17 cellular contexts compared by ENCODE assay signal in the genomic region with DNA sequence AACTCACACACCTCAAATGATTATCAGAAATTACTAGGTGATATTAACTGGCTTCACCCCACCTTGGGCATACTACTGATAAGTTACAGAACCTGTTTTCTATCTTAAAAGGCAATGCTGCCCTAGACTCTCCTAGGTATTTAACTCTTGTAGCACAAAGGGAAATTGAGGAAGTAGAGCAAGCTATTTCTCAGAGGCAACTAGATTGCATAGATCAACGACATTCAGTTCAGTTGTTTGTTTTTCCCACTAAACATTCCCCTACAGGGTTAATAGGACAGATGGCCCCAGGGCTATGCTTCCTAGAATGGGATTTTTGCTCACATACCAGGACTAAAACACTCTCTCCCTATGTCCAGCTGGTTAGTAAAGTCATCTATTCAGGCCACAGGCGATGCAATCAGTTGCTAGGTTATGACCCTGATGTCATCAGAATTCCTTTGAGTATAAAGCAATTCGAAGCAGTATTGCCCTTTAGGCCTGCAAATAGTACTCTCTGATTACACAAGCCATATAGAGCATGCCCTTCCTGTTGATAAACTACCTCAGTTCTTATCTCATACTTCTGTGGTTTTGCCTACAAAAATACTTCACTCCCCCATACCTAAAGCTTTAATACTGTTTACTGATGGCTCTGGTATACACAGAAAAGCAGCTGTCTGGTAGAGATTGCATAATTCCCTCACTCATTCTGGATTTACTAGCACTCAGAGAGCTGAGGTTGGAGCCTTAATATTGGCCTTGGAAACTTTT.
A peak's percentile ranks its signal among the peaks of the same experiment; 100 is the strongest.
DNase-seq lines count a peak whose midpoint lies in the region; ATAC-seq and TF ChIP-seq lines count a peak whose summit lies in the region.
"Had no signal": no experiment of that assay in that cellular context is flagged by ENCODE, and none has a peak within 500 bp of the region (broad histone marks: within the 10 kb centered on the region; RNA-seq: fewer than 3 reads in every experiment).

No MANE protein-coding gene starts in this region.

- no peak for TF ChIP-seq CTCF in foreskin fibroblast (IDR thresholded peaks at IDR 0.05; ENCODE audit: low read depth, low read length)
- TF ChIP-seq CTCF in smooth muscle cell (IDR thresholded peaks at IDR 0.05; ENCODE audit: borderline replicate concordance, insufficient read depth, poor library complexity, severe bottlenecking), result no peak
- TF ChIP-seq CTCF in spleen (IDR thresholded peaks at IDR 0.05 in 8 of 11, conservative IDR thresholded peaks at IDR 0.05 in 3 of 11), result no peak

- H3K27ac ChIP-seq in SJCRH30 (peak overlapping the region; percentile 33), smooth muscle cell (ENCODE audit: low read depth) (peak overlapping the region; percentile 47), spleen (no peak overlapping the region)
- H3K27ac ChIP-seq: 22Rv1, coronary artery, upper lobe of right lung had no signal

- no peaks in the 10 kb centered on the region for H3K79me2 ChIP-seq in smooth muscle cell (ENCODE audit: low read depth)

- no peaks in the 10 kb centered on the region for H3K27me3 ChIP-seq in SJCRH30
- H3K27me3 ChIP-seq in smooth muscle cell (ENCODE audit: low read depth), result no peaks in the 10 kb centered on the region
- H3K27me3 ChIP-seq in spleen (replicated peaks in 1 of 7), result no peaks in the 10 kb centered on the region
- H3K27me3 ChIP-seq: upper lobe of right lung had no signal

- no peak overlapping the region for H3K4me3 Mint-ChIP-seq in activated T-cell treated with anti-CD3 and anti-CD28 coated beads, Interleukin-2, amount 50 U/mL, for 72 hours
- H3K4me3 Mint-ChIP-seq: CD4-positive, alpha-beta memory T cell had no signal

- H3K27ac Mint-ChIP-seq in activated T-cell treated with anti-CD3 and anti-CD28 coated beads, Interleukin-2, amount 50 U/mL, for 72 hours, result no peak overlapping the region
- H3K27ac Mint-ChIP-seq: CD4-positive, alpha-beta memory T cell had no signal

- H3K9ac ChIP-seq in smooth muscle cell (ENCODE audit: low read depth), result no peak overlapping the region

- H3K4me2 ChIP-seq in smooth muscle cell, result no peak overlapping the region

- no peaks in the 10 kb centered on the region for H3K36me3 Mint-ChIP-seq in activated T-cell treated with anti-CD3 and anti-CD28 coated beads, Interleukin-2, amount 50 U/mL, for 72 hours (ENCODE audit: insufficient read depth in 2 of 2)
- H3K36me3 Mint-ChIP-seq: CD4-positive, alpha-beta memory T cell had no signal

- peaks cover 0 to 3% of the 10 kb centered on the region in 2 donors for H3K9me3 Mint-ChIP-seq in activated T-cell treated with anti-CD3 and anti-CD28 coated beads, Interleukin-2, amount 50 U/mL, for 72 hours

- H2AFZ ChIP-seq in smooth muscle cell (ENCODE audit: low read depth), result no peak overlapping the region

- 37% methylated on average over 3 of the region's 3 CpGs for WGBS in smooth muscle cell (ENCODE audit: low lambda C conversion rate)
- WGBS in spleen, 5 donors, result 27 to 59% (median 47%) methylated on average over 3 of the region's 3 CpGs

- intact Hi-C loops in spleen (cut with DNase I; ENCODE audit: low total_unique reads), result no loop called here

- H3K4me3 ChIP-seq in SJCRH30 (no peak overlapping the region), foreskin fibroblast (ENCODE audit: low read depth in 1 of 2, low read length in 2 of 2) (no peak overlapping the region), smooth muscle cell (no peak overlapping the region), spleen (no peak overlapping the region)
- H3K4me3 ChIP-seq: coronary artery, lung, upper lobe of right lung had no signal

- no peaks in the 10 kb centered on the region for H3K36me3 ChIP-seq in SJCRH30
- no peaks in the 10 kb centered on the region for H3K36me3 ChIP-seq in smooth muscle cell (ENCODE audit: low read depth)
- H3K36me3 ChIP-seq in spleen, result no peaks in the 10 kb centered on the region
- H3K36me3 ChIP-seq: upper lobe of right lung had no signal

- peaks cover 8% of the 10 kb centered on the region; the same call in 1 of the 2 replicates for H3K9me3 ChIP-seq in SJCRH30 (replicated peaks)
- H3K9me3 ChIP-seq in smooth muscle cell (replicated peaks; ENCODE audit: low read depth), result no peaks in the 10 kb centered on the region
- peaks cover 0 to 18% (median 7%) of the 10 kb centered on the region in 8 donors for H3K9me3 ChIP-seq in spleen
- H3K9me3 ChIP-seq: upper lobe of right lung had no signal

- DNase-seq in SIG-M5 treated with dmso at 0.1 percent for 504 hours (lab: John Stamatoyannopoulos, UW; ENCODE audit: unreplicated experiment) (peak; percentile 19), SIG-M5 (lab: John Stamatoyannopoulos, UW) (no peak), SJCRH30 (peak; percentile 53 to 68), foreskin fibroblast (peak; percentile 12 to 32), smooth muscle cell (lab: John Stamatoyannopoulos, UW; ENCODE audit: unreplicated experiment) (no peak), spleen (no peak)
- DNase-seq in activated T-cell treated with anti-CD3 and anti-CD28 coated beads, Interleukin-2, amount 50 U/mL, for 72 hours, result no peak
- DNase-seq: activated T-cell treated with anti-CD3 and anti-CD28 coated beads, Interleukin-2, amount 50 U/mL, for 1 hour; CD4-positive, alpha-beta memory T cell; NCI-H510A treated with DMSO at 0.1 percent for 48 hours; stimulated activated naive CD4-positive, alpha-beta T cell; T-helper 1 cell; upper lobe of right lung had no signal

- H3K4me1 ChIP-seq in SJCRH30 (peaks cover 38% of the 10 kb centered on the region), smooth muscle cell (ENCODE audit: low read depth) (no peaks in the 10 kb centered on the region), spleen (no peaks in the 10 kb centered on the region)
- H3K4me1 ChIP-seq: upper lobe of right lung had no signal

- no peaks in the 10 kb centered on the region for H3K4me1 Mint-ChIP-seq in activated T-cell treated with anti-CD3 and anti-CD28 coated beads, Interleukin-2, amount 50 U/mL, for 72 hours (ENCODE audit: low read depth)
- H3K4me1 Mint-ChIP-seq: CD4-positive, alpha-beta memory T cell had no signal

- ATAC-seq in HG03469 (IDR thresholded peaks at IDR 0.05; ENCODE audit: unreplicated experiment), result no peak
- no peak for ATAC-seq in activated T-cell treated with anti-CD3 and anti-CD28 coated beads, Interleukin-2, amount 50 U/mL, for 72 hours (replicated peaks in 1 of 2)
- ATAC-seq: upper lobe of right lung had no signal

- no peaks in the 10 kb centered on the region for H3F3A ChIP-seq in smooth muscle cell (ENCODE audit: low read depth)

- H4K20me1 ChIP-seq in smooth muscle cell (ENCODE audit: low read depth), result no peaks in the 10 kb centered on the region

- H3K27me3 Mint-ChIP-seq in activated T-cell treated with anti-CD3 and anti-CD28 coated beads, Interleukin-2, amount 50 U/mL, for 72 hours (ENCODE audit: low read depth), result peaks cover 8% of the 10 kb centered on the region

- no peak for TF ChIP-seq POLR2A in spleen (IDR thresholded peaks at IDR 0.05)

Comparison
In these comparisons a context has a peak if more than half of its experiments do, and no peak if none do; other contexts are left out.
1. DNase-seq: peak in SIG-M5 treated with dmso at 0.1 percent for 504 hours (single experiment), SJCRH30 (2 of 2) and foreskin fibroblast (2 of 2); none in SIG-M5 (single experiment), smooth muscle cell (single experiment), spleen (single experiment) and activated T-cell treated with anti-CD3 and anti-CD28 coated beads, Interleukin-2, amount 50 U/mL, for 72 hours (0 of 2).
2. H3K27ac ChIP-seq: peak in SJCRH30 (single experiment) and smooth muscle cell (single experiment); none in spleen (0 of 8).